Comparison of ENCODE assay signal across 9 cellular contexts in genomic region chr19:42284066-42284501, GRCh38. TPM values are rescaled to one million over a fixed set of nuclear protein-coding genes. Genes with fewer than 3 reads are reported as not detected.
DNase-seq lines count a peak whose midpoint lies in the region; ATAC-seq and TF ChIP-seq lines count a peak whose summit lies in the region.
"Had no signal": no experiment of that assay in that cellular context is flagged by ENCODE, and none has a peak within 500 bp of the region (broad histone marks: within the 10 kb centered on the region; RNA-seq: fewer than 3 reads in every experiment).

No MANE protein-coding gene starts in this region.

- no peak overlapping the region for H3K4me3 Mint-ChIP-seq in CD4-positive, alpha-beta T cell

- no peaks in the 10 kb centered on the region for H3K27me3 Mint-ChIP-seq in CD4-positive, alpha-beta T cell
- H3K27me3 Mint-ChIP-seq: activated naive CD4-positive, alpha-beta T cell treated with anti-CD3 and anti-CD28 coated beads, Interleukin-2, amount 50 U/mL, for 24 hours had no signal

- H3K36me3 ChIP-seq in neuron (ENCODE audit: insufficient read depth, low read length) (peaks cover 25% of the 10 kb centered on the region), testis (ENCODE audit: low read depth, missing control alignments) (no peaks in the 10 kb centered on the region)

- H3K4me1 ChIP-seq in neuron (ENCODE audit: insufficient read depth, low read length) (peaks cover 48% of the 10 kb centered on the region), testis (peaks cover 59% of the 10 kb centered on the region)

- no peak for TF ChIP-seq POLR2A in testis (IDR thresholded peaks at IDR 0.05)

- no peaks in the 10 kb centered on the region for H3K9me3 ChIP-seq in CD4-positive, alpha-beta T cell (ENCODE audit: control insufficient read depth, low read length)
- H3K9me3 ChIP-seq in neuron (ENCODE audit: low read length) (no peaks in the 10 kb centered on the region), testis (no peaks in the 10 kb centered on the region)

- no peak overlapping the region for H3K27ac Mint-ChIP-seq in CD4-positive, alpha-beta T cell

- H3K27me3 ChIP-seq in CD4-positive, alpha-beta T cell (ENCODE audit: control insufficient read depth, insufficient read depth, low read length): no peaks in the 10 kb centered on the region
- H3K27me3 ChIP-seq in neuron (ENCODE audit: insufficient read depth, low read length) (no peaks in the 10 kb centered on the region), testis (no peaks in the 10 kb centered on the region)

- ATAC-seq in CD4-positive, alpha-beta T cell (ENCODE audit: poor library complexity): peak; percentile 28
- ATAC-seq in GM19035 (IDR thresholded peaks at IDR 0.05; ENCODE audit: unreplicated experiment): peak; percentile 38
- peak; percentile 24 for ATAC-seq in HG03175 (IDR thresholded peaks at IDR 0.05; ENCODE audit: unreplicated experiment)

- DNase-seq in CD4-positive, alpha-beta T cell: peak; percentile 60 to 89 (median 77)
- DNase-seq in NCI-H774 (lab: John Stamatoyannopoulos, UW): peak; percentile 84
- DNase-seq in activated T-helper 1 cell treated with Interleukin-2 at 50 U/mL for 16 hours (ENCODE audit: low read depth): peak; percentile 74
- peak; percentile 81 for DNase-seq in fibroblast of pulmonary artery (ENCODE audit: low read depth)
- DNase-seq in testis: peak; percentile 76

- WGBS in testis, 2 donors: 0% methylated on average over 34 of the region's 76 CpGs; no CpG with 5 or more reads in 1 of the 2 donors

- POLR2A ChIA-PET in CD4-positive, alpha-beta T cell (lab: Charles Lee): interaction anchor here (1.0 to 3.3 kb wide), 9 partner anchors 14 to 208 kb away, joined by 3 to 39 read pairs (median 5); partner anchors contain the start of genes CIC, GSK3A, PAFAH1B3 and PRR19

- TF ChIP-seq CTCF in CD4-positive, alpha-beta T cell (IDR thresholded peaks at IDR 0.05): no peak
- TF ChIP-seq CTCF in fibroblast of pulmonary artery (IDR thresholded peaks at IDR 0.05; ENCODE audit: low read length, missing control alignments) (no peak), testis (IDR thresholded peaks at IDR 0.05) (no peak)

- peak overlapping the region; percentile 34 for H3K4me3 ChIP-seq in fibroblast of pulmonary artery (replicated peaks; ENCODE audit: low read depth, low read length)
- peak overlapping the region; percentile 49 for H3K4me3 ChIP-seq in neuron (ENCODE audit: low read length)
- peak overlapping the region in 1 of 2 donors; percentile 76 for H3K4me3 ChIP-seq in testis

- no peak overlapping the region for H2AFZ ChIP-seq in neuron (ENCODE audit: low read depth, low read length)

- intact Hi-C loops in CD4-positive, alpha-beta T cell (cut with DNase I, micrococcal nuclease): loop anchor here (1.0 to 10.0 kb wide), 3 partner anchors 41 to 151 kb away; partner anchors contain the start of genes LIPE (in 1 of the 2), MEGF8 (in 1 of the 2) and POU2F2 (in 1 of the 2)
- intact Hi-C loops in testis (cut with DNase I; ENCODE audit: low total_unique reads): no loop called here

- H3K4me1 Mint-ChIP-seq in CD4-positive, alpha-beta T cell (ENCODE audit: low read depth): peaks cover 38% of the 10 kb centered on the region

- CTCF ChIA-PET in CD4-positive, alpha-beta T cell (lab: Charles Lee): interaction anchor here (0.9 to 1.3 kb wide), 2 partner anchors 12 to 39 kb away, joined by 4 to 5 read pairs; no protein-coding TSS in a partner anchor

- H3K27ac ChIP-seq in CD4-positive, alpha-beta T cell (ENCODE audit: low read depth, low read length): no peak overlapping the region
- H3K27ac ChIP-seq in testis: peak overlapping the region in 1 of 2 donors; percentile 98

- no peaks in the 10 kb centered on the region for H3K9me3 Mint-ChIP-seq in CD4-positive, alpha-beta T cell
- H3K9me3 Mint-ChIP-seq: activated naive CD4-positive, alpha-beta T cell treated with anti-CD3 and anti-CD28 coated beads, Interleukin-2, amount 50 U/mL, for 24 hours had no signal

- H3K36me3 Mint-ChIP-seq in CD4-positive, alpha-beta T cell (ENCODE audit: low read depth): peaks cover 29% of the 10 kb centered on the region
- H3K36me3 Mint-ChIP-seq: activated naive CD4-positive, alpha-beta T cell treated with anti-CD3 and anti-CD28 coated beads, Interleukin-2, amount 50 U/mL, for 24 hours had no signal

RNA-seq across cellular contexts. Expression of gene CIC, which starts 15.0 kb away (rescaled TPM):
- total RNA-seq in CD4-positive, alpha-beta T cell: 100 to 1,000 TPM; 114 to 119 TPM
- 100 to 1,000 TPM; 163 to 181 TPM for total RNA-seq in testis
- 95.6 TPM for polyA plus RNA-seq in testis (ENCODE audit: insufficient read depth, low read depth, low replicate concordance)

RNA-seq across cellular contexts. Expression of gene PRR19, which starts 17.8 kb away (rescaled TPM):
- total RNA-seq in CD4-positive, alpha-beta T cell: under 1 TPM in 1 of 2 experiments, not detected in 1; 0.16 TPM
- 10 to 100 TPM; 16.8 to 18.3 TPM for total RNA-seq in testis
- 37.4 TPM for polyA plus RNA-seq in testis (ENCODE audit: insufficient read depth, low read depth, low replicate concordance)

RNA-seq across cellular contexts. Expression of gene PAFAH1B3, which starts 18.3 kb away (rescaled TPM):
- total RNA-seq in CD4-positive, alpha-beta T cell: 10 to 100 TPM; 10.6 to 11.8 TPM
- 10 to 100 TPM; 50.7 to 66.7 TPM for total RNA-seq in testis
- polyA plus RNA-seq in testis (ENCODE audit: insufficient read depth, low read depth, low replicate concordance): 45.1 TPM

RNA-seq across cellular contexts. Expression of gene TMEM145, which starts 29.0 kb away (rescaled TPM):
- not detected for total RNA-seq in CD4-positive, alpha-beta T cell
- 10 to 100 TPM in 1 of 2 donors, 1 to 10 TPM in 1; 7.2 to 12.3 TPM for total RNA-seq in testis
- polyA plus RNA-seq in testis (ENCODE audit: insufficient read depth, low read depth, low replicate concordance): 6.9 TPM

RNA-seq across cellular contexts. Expression of gene ERF, which starts 29.2 kb away (rescaled TPM):
- total RNA-seq in CD4-positive, alpha-beta T cell: 100 to 1,000 TPM; 105 to 113 TPM
- total RNA-seq in testis: 100 to 1,000 TPM in 1 of 2 donors, 10 to 100 TPM in 1; 85.4 to 120 TPM
- polyA plus RNA-seq in testis (ENCODE audit: insufficient read depth, low read depth, low replicate concordance): 59.6 TPM

Comparison
In these comparisons a context has a peak if more than half of its experiments do, and no peak if none do; other contexts are left out.
1. RNA of gene PRR19, which starts 17.8 kb away (total RNA-seq): 16.8 to 18.3 TPM in testis; 0.16 TPM in CD4-positive, alpha-beta T cell; every median in the first group is over 10 times any median in the second.
2. RNA of gene PAFAH1B3, which starts 18.3 kb away (total RNA-seq): 50.7 to 66.7 TPM in testis; 10.6 to 11.8 TPM in CD4-positive, alpha-beta T cell; every median in the first group is over 4 times any median in the second.
3. Peak in every context shown above with its lines, with median percentiles within 50 percentile points of each other: ATAC-seq and DNase-seq.